Comparison of ENCODE assay signal across 31 cellular contexts in the genomic region with DNA sequence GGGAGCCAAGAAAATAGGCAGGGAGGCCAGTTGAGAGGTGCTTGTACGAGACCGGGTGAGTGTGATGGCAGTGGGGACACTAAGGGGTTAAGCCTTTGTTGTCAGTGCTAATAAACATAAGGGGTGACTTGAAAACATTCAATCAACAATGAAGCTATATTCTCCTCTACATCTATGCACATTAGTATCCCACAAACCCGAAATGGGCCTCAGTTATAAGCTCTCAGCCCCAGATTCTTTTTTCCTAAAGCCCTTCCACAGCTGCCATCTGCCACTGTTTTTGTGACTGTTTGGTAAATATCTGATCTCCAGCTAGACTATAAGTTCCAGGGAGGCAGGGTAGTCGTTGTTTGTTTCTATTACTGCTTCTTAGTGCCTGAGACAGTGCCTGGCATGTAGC.
"Had no signal": no experiment of that assay in that cellular context is flagged by ENCODE, and none has a peak within 500 bp of the region (broad histone marks: within the 10 kb centered on the region; RNA-seq: fewer than 3 reads in every experiment).

No MANE protein-coding gene starts in this region.

- H3K4me3 ChIP-seq: adrenal gland, body of pancreas, esophagus muscularis mucosa, gastrocnemius medialis, heart right ventricle, hepatocyte had no signal

- DNase-seq: activated CD4-positive, alpha-beta memory T cell treated with anti-CD3 and anti-CD28 coated beads, Interleukin-2, amount 10 ng/mL, durations not matched to agents 7 days and 5 days; activated CD4-positive, alpha-beta T cell treated with anti-CD3 and anti-CD28 coated beads for 1 hour; activated CD4-positive, alpha-beta T cell treated with anti-CD3 and anti-CD28 coated beads for 4 hours; activated CD4-positive, alpha-beta T cell treated with anti-CD3 and anti-CD28 coated beads, Interleukin-2, amount 10 ng/mL, durations not matched to agents 7 days and 5 days; activated CD4-positive, alpha-beta T cell treated with anti-CD3 and anti-CD28 coated beads, Interleukin-2, amount 50 U/mL, for 4 hours; activated CD8-positive, alpha-beta memory T cell treated with anti-CD3 and anti-CD28 coated beads, Interleukin-2, amount 50 U/mL, for 48 hours; activated effector memory CD4-positive, alpha-beta T cell treated with Interleukin-2 at 50 U/mL for 16 hours; activated naive CD4-positive, alpha-beta T cell treated with anti-CD3 and anti-CD28 coated beads for 36 hours; activated naive CD8-positive, alpha-beta T cell treated with anti-CD3 and anti-CD28 coated beads for 36 hours; activated naive CD8-positive, alpha-beta T cell treated with anti-CD3 and anti-CD28 coated beads, Interleukin-2, amount 50 U/mL, for 24 hours; activated T-cell treated with anti-CD3 and anti-CD28 coated beads for 4 hours; activated T-cell treated with anti-CD3 and anti-CD28 coated beads, Interleukin-2, amount 50 U/mL, for 4 hours; adrenal gland; amygdala; aorta; body of pancreas; caudate nucleus; cortex of kidney; dermis blood vessel endothelial cell; effector CD4-positive, alpha-beta T cell; effector memory CD8-positive, alpha-beta T cell; erythroblast; foreskin keratinocyte; gastrocnemius medialis; heart right ventricle; T-helper 17 cell had no signal

- H3K4me1 Mint-ChIP-seq: activated CD4-positive, alpha-beta memory T cell treated with anti-CD3 and anti-CD28 coated beads, Interleukin-2, amount 10 ng/mL, durations not matched to agents 7 days and 5 days; activated CD4-positive, alpha-beta T cell treated with anti-CD3 and anti-CD28 coated beads, Interleukin-2, amount 10 ng/mL, durations not matched to agents 7 days and 5 days; activated naive CD4-positive, alpha-beta T cell treated with anti-CD3 and anti-CD28 coated beads, Interleukin-2, amount 50 U/mL, for 24 hours; activated naive CD8-positive, alpha-beta T cell treated with anti-CD3 and anti-CD28 coated beads for 36 hours; activated naive CD8-positive, alpha-beta T cell treated with anti-CD3 and anti-CD28 coated beads, Interleukin-2, amount 50 U/mL, for 24 hours; activated T-helper 17 cell treated with anti-CD3 and anti-CD28 coated beads, Interleukin-2, amount 50 U/mL, for 72 hours; T-helper 17 cell had no signal

- H3K27ac Mint-ChIP-seq: activated CD4-positive, alpha-beta memory T cell treated with anti-CD3 and anti-CD28 coated beads, Interleukin-2, amount 10 ng/mL, durations not matched to agents 7 days and 5 days; activated CD4-positive, alpha-beta T cell treated with anti-CD3 and anti-CD28 coated beads, Interleukin-2, amount 10 ng/mL, durations not matched to agents 7 days and 5 days; activated naive CD4-positive, alpha-beta T cell treated with anti-CD3 and anti-CD28 coated beads for 36 hours; activated naive CD4-positive, alpha-beta T cell treated with anti-CD3 and anti-CD28 coated beads, Interleukin-2, amount 50 U/mL, for 24 hours; activated naive CD8-positive, alpha-beta T cell treated with anti-CD3 and anti-CD28 coated beads for 36 hours; activated naive CD8-positive, alpha-beta T cell treated with anti-CD3 and anti-CD28 coated beads, Interleukin-2, amount 50 U/mL, for 24 hours; activated T-helper 17 cell treated with anti-CD3 and anti-CD28 coated beads, Interleukin-2, amount 50 U/mL, for 72 hours; effector memory CD8-positive, alpha-beta T cell; T-helper 17 cell; WTC11 had no signal

- H3K27me3 ChIP-seq: adrenal gland, body of pancreas, esophagus muscularis mucosa, foreskin keratinocyte, gastrocnemius medialis, heart right ventricle, hepatocyte had no signal

- H3K9me3 ChIP-seq: adrenal gland, body of pancreas, esophagus muscularis mucosa, gastrocnemius medialis, heart right ventricle had no signal

- H3K27me3 Mint-ChIP-seq: activated CD4-positive, alpha-beta memory T cell treated with anti-CD3 and anti-CD28 coated beads, Interleukin-2, amount 10 ng/mL, durations not matched to agents 7 days and 5 days; activated CD4-positive, alpha-beta T cell treated with anti-CD3 and anti-CD28 coated beads, Interleukin-2, amount 10 ng/mL, durations not matched to agents 7 days and 5 days; activated naive CD4-positive, alpha-beta T cell treated with anti-CD3 and anti-CD28 coated beads, Interleukin-2, amount 50 U/mL, for 24 hours; activated naive CD8-positive, alpha-beta T cell treated with anti-CD3 and anti-CD28 coated beads for 36 hours; activated naive CD8-positive, alpha-beta T cell treated with anti-CD3 and anti-CD28 coated beads, Interleukin-2, amount 50 U/mL, for 24 hours; effector memory CD8-positive, alpha-beta T cell; T-helper 17 cell had no signal

- H3K4me3 Mint-ChIP-seq: activated CD4-positive, alpha-beta memory T cell treated with anti-CD3 and anti-CD28 coated beads, Interleukin-2, amount 10 ng/mL, durations not matched to agents 7 days and 5 days; activated CD4-positive, alpha-beta T cell treated with anti-CD3 and anti-CD28 coated beads, Interleukin-2, amount 10 ng/mL, durations not matched to agents 7 days and 5 days; activated naive CD4-positive, alpha-beta T cell treated with anti-CD3 and anti-CD28 coated beads for 36 hours; activated naive CD4-positive, alpha-beta T cell treated with anti-CD3 and anti-CD28 coated beads, Interleukin-2, amount 50 U/mL, for 24 hours; activated naive CD8-positive, alpha-beta T cell treated with anti-CD3 and anti-CD28 coated beads for 36 hours; activated naive CD8-positive, alpha-beta T cell treated with anti-CD3 and anti-CD28 coated beads, Interleukin-2, amount 50 U/mL, for 24 hours; activated T-cell treated with anti-CD3 and anti-CD28 coated beads, Interleukin-2, amount 50 U/mL, for 4 hours; activated T-helper 17 cell treated with anti-CD3 and anti-CD28 coated beads, Interleukin-2, amount 50 U/mL, for 72 hours; effector memory CD8-positive, alpha-beta T cell; T-helper 17 cell; WTC11 had no signal

- H3K36me3 Mint-ChIP-seq: activated naive CD4-positive, alpha-beta T cell treated with anti-CD3 and anti-CD28 coated beads, Interleukin-2, amount 50 U/mL, for 24 hours; activated naive CD8-positive, alpha-beta T cell treated with anti-CD3 and anti-CD28 coated beads for 36 hours; WTC11 had no signal

- H3K36me3 ChIP-seq: adrenal gland, esophagus muscularis mucosa, gastrocnemius medialis, heart right ventricle had no signal

- H3K27ac ChIP-seq: adrenal gland, body of pancreas, esophagus muscularis mucosa, foreskin keratinocyte, gastrocnemius medialis, heart right ventricle, hepatocyte had no signal

- H3K9me3 Mint-ChIP-seq: activated CD4-positive, alpha-beta memory T cell treated with anti-CD3 and anti-CD28 coated beads, Interleukin-2, amount 10 ng/mL, durations not matched to agents 7 days and 5 days; activated naive CD8-positive, alpha-beta T cell treated with anti-CD3 and anti-CD28 coated beads for 36 hours; activated T-cell treated with anti-CD3 and anti-CD28 coated beads, Interleukin-2, amount 50 U/mL, for 4 hours; WTC11 had no signal
